ENCODE assay signal across 1 cellular context in genomic region chr12:88947486-88948043, GRCh38.
TF ChIP-seq lines count a peak whose summit lies in the region.

No MANE protein-coding gene starts in this region.

TF ChIP-seq in HCT116, 20 proteins besides CTCF, POLR2A, EP300 and RAD21 (continued from another document):
- TF ChIP-seq CEBPB (IDR thresholded peaks at IDR 0.05; ENCODE audit: low read depth) (no peak), JUND (IDR thresholded peaks at IDR 0.05) (no peak), MAX (IDR thresholded peaks at IDR 0.05) (peak; percentile 62), CBX3 (IDR thresholded peaks at IDR 0.05; ENCODE audit: low read depth) (peak; percentile 76), ELF1 (IDR thresholded peaks at IDR 0.05; ENCODE audit: borderline replicate concordance, low read depth) (no peak), SP1 (IDR thresholded peaks at IDR 0.05; ENCODE audit: low read depth) (peak; percentile 43; the same call in 1 of the 2 replicates), EZH2 (IDR thresholded peaks at IDR 0.05) (no peak), EGR1 (IDR thresholded peaks at IDR 0.05; ENCODE audit: low read depth) (no peak), TCF7L2 (IDR thresholded peaks at IDR 0.05; ENCODE audit: borderline replicate concordance, extremely low read depth, insufficient read depth, insufficient read length) (peak; percentile 53)
TF ChIP-seq in HCT116: peak in this region for 6.
